In genomic region chr11:71075116-71075720, GRCh38 we compare ENCODE assay signal across 8 cellular contexts.
"Had no signal": no experiment of that assay in that cellular context is flagged by ENCODE, and none has a peak within 500 bp of the region (broad histone marks: within the 10 kb centered on the region; RNA-seq: fewer than 3 reads in every experiment).

No MANE protein-coding gene starts in this region.

- H3K9me3 ChIP-seq: HAP-1 had no signal

- H3K9me3 Mint-ChIP-seq: IgD-negative memory B cell had no signal

- H2AFZ ChIP-seq: GM23338 had no signal

- H3K36me3 Mint-ChIP-seq: IgD-negative memory B cell had no signal

- H3K27ac Mint-ChIP-seq: GM23338, HFFc6, IgD-negative memory B cell had no signal

- H3K27ac ChIP-seq: HL-60, KMS-11 had no signal

- DNase-seq: H7, HFFc6, KBM-7 had no signal

- H3K4me1 ChIP-seq: HAP-1 had no signal

- H3K4me2 ChIP-seq: GM23338, KMS-11 had no signal

- H3K9ac ChIP-seq: KMS-11 had no signal

- H3K4me3 Mint-ChIP-seq: GM23338, HFFc6, IgD-negative memory B cell had no signal

- H3K4me1 Mint-ChIP-seq: IgD-negative memory B cell had no signal

- H3K36me3 ChIP-seq: HAP-1 had no signal

- H3K4me3 ChIP-seq: GM23338, HAP-1 had no signal
